10 cellular contexts compared by ENCODE assay signal in the genomic region with DNA sequence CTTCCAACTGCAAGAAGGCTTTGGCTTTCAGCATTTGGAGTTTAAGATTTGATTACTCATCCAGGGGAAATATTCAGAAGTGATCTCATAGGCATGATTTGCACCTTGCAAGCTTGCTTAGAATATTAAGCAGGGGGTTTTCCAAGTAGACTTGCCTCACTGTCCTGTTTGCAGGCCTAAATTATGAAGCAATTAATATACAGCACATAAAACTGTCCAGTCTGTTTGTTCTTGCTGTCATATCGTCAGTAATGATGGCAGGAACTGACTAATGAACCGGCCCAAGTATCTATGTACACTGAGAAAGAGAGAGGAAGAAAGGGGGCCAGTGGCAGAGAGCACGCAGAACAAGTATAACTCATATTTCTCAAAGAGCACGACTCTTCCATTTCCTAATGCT.
DNase-seq lines count a peak whose midpoint lies in the region; ATAC-seq, FAIRE-seq and TF ChIP-seq lines count a peak whose summit lies in the region.
"Had no signal": no experiment of that assay in that cellular context is flagged by ENCODE, and none has a peak within 500 bp of the region (broad histone marks: within the 10 kb centered on the region; RNA-seq: fewer than 3 reads in every experiment).

No MANE protein-coding gene starts in this region.

- H4K20me1 ChIP-seq in K562 (replicated peaks; ENCODE audit: control insufficient read depth, insufficient read depth, low read length): no peaks in the 10 kb centered on the region

- H3K27ac Mint-ChIP-seq in mesothelial cell of epicardium: peak overlapping the region; percentile 93

- H3K4me3 ChIP-seq in AG10803 (ENCODE audit: low read length): no peak overlapping the region
- H3K4me3 ChIP-seq in K562: no peak overlapping the region

- DNase-seq in AG10803 (ENCODE audit: low read depth) (peak; percentile 70), M059J (ENCODE audit: low read depth) (peak; percentile 92), K562 (ENCODE audit: extremely low read depth in 1 of 4, low spot score in 3 of 4) (no peak), mesothelial cell of epicardium (ENCODE audit: low spot score in 2 of 2, unreplicated experiment in 2 of 2) (no peak), Right ventricle myocardium inferior (ENCODE audit: missing footprints) (no peak), cerebellum (ENCODE audit: low spot score) (no peak), NCI-H2196 treated with DMSO at 0.1 percent for 48 hours (lab: John Stamatoyannopoulos, UW; ENCODE audit: unreplicated experiment) (no peak), hepatic stellate cell (ENCODE audit: low spot score) (no peak)
- DNase-seq: NCI-H2227 treated with DMSO at 0.1 percent for 48 hours had no signal

- in situ Hi-C loops in K562 (cut with MboI): no loop called here

- peaks cover 6 to 8% of the 10 kb centered on the region in 2 experiments; a peak in 4 of 5 replicates for H3K27me3 ChIP-seq in K562 (ENCODE audit: control insufficient read depth in 2 of 2, insufficient read depth in 2 of 2, low read length in 2 of 2)

- H3K4me3 Mint-ChIP-seq in mesothelial cell of epicardium: peak overlapping the region; percentile 0

- no peak for TF ChIP-seq EP300 in K562 (IDR thresholded peaks at IDR 0.05; ENCODE audit: low read length)

- H3K9me3 Mint-ChIP-seq in mesothelial cell of epicardium: no peaks in the 10 kb centered on the region

- no peaks in the 10 kb centered on the region for H3K36me3 Mint-ChIP-seq in mesothelial cell of epicardium

- BruUV-seq in K562 (replicated peaks; lab: Mats Ljungman, UMichigan): no TSS peak

- H3K9me1 ChIP-seq in K562 (ENCODE audit: control insufficient read depth, insufficient read depth, low read length): no peaks in the 10 kb centered on the region

- no peak for TF ChIP-seq RAD21 in K562 (CRISPR knock-in tag; conservative IDR thresholded peaks at IDR 0.05 in 1 of 2, IDR thresholded peaks at IDR 0.05 in 1 of 2)

- 4% methylated on average over 4 of the region's 4 CpGs for WGBS in K562 (ENCODE audit: insufficient coverage, low coverage, missing lambda C conversion rate)

- no peak for TF ChIP-seq POLR2A in K562 (conservative IDR thresholded peaks at IDR 0.05)

- no peak for TF ChIP-seq CTCF in AG10803 (conservative IDR thresholded peaks at IDR 0.05; ENCODE audit: low read length)
- TF ChIP-seq CTCF in K562 (IDR thresholded peaks at IDR 0.05 in 2 of 3, conservative IDR thresholded peaks at IDR 0.05 in 1 of 3; ENCODE audit: insufficient read depth in 2 of 3, low read depth in 1 of 3, low read length in 3 of 3): no peak
- TF ChIP-seq CTCF in mesothelial cell of epicardium (IDR thresholded peaks at IDR 0.05; ENCODE audit: unreplicated experiment): no peak

- ATAC-seq in K562 (no peak), Right ventricle myocardium inferior (no peak)

- H3K9me3 ChIP-seq in K562 (replicated peaks; ENCODE audit: control insufficient read depth, insufficient read depth, low read depth, low read length): no peaks in the 10 kb centered on the region

- no peaks in the 10 kb centered on the region for H3K79me2 ChIP-seq in K562 (ENCODE audit: control insufficient read depth, insufficient read depth, low read length)

- intact Hi-C loops in K562 (cut with micrococcal nuclease): no loop called here
- intact Hi-C loops in Right ventricle myocardium inferior (cut with DNase I): no loop called here

- H3K27me3 Mint-ChIP-seq in mesothelial cell of epicardium (ENCODE audit: low read depth): peaks cover 24% of the 10 kb centered on the region

- H3K36me3 ChIP-seq in K562 (ENCODE audit: control insufficient read depth, insufficient read depth, low read length): no peaks in the 10 kb centered on the region

- H3K4me2 ChIP-seq in K562 (ENCODE audit: insufficient read depth, low read length): no peak overlapping the region

- no peak for FAIRE-seq in K562 (lab: Jason Lieb, UNC)
- FAIRE-seq: colon had no signal

- no peak overlapping the region for H3K9ac ChIP-seq in K562 (ENCODE audit: insufficient read depth in 1 of 2, low read depth in 2 of 2, low read length in 2 of 2)

- POLR2A ChIA-PET in K562 (lab: Yijun Ruan, JAX): no interaction called here

- no peaks in the 10 kb centered on the region for H3K4me1 ChIP-seq in K562 (replicated peaks in 1 of 2; ENCODE audit: control insufficient read depth in 2 of 2, insufficient read depth in 2 of 2, low read length in 2 of 2)

- CTCF ChIA-PET in K562 (lab: Yijun Ruan, JAX; ENCODE audit: low intra/inter-chr PET ratio): no interaction called here

- H3K4me1 Mint-ChIP-seq in mesothelial cell of epicardium: peaks cover 67% of the 10 kb centered on the region

- H3K27ac ChIP-seq in K562 (ENCODE audit: extremely low read depth, low read depth, low read length): no peak overlapping the region

- no peak overlapping the region for H2AFZ ChIP-seq in K562 (ENCODE audit: low read depth, low read length)

TF ChIP-seq in K562, 482 proteins besides CTCF, POLR2A, EP300 and RAD21:
- no peak for TF ChIP-seq ZNF143 (CRISPR knock-in tag; IDR thresholded peaks at IDR 0.05)
- no peak for TF ChIP-seq ZFP1 (CRISPR knock-in tag; IDR thresholded peaks at IDR 0.05)
- TF ChIP-seq, protein P1, sequence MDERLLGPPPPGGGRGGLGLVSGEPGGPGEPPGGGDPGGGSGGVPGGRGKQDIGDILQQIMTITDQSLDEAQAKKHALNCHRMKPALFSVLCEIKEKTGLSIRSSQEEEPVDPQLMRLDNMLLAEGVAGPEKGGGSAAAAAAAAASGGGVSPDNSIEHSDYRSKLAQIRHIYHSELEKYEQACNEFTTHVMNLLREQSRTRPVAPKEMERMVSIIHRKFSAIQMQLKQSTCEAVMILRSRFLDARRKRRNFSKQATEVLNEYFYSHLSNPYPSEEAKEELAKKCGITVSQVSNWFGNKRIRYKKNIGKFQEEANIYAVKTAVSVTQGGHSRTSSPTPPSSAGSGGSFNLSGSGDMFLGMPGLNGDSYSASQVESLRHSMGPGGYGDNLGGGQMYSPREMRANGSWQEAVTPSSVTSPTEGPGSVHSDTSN (CRISPR knock-in tag; IDR thresholded peaks at IDR 0.05; ENCODE audit: low read depth): no peak
- TF ChIP-seq, protein P1 (tag; conservative IDR thresholded peaks at IDR 0.05; ENCODE audit: low read depth): peak; percentile 69
- peak; percentile 33 for TF ChIP-seq MEIS2 (IDR thresholded peaks at IDR 0.05; ENCODE audit: partially characterized antibody)

Comparison
In these comparisons a context has a peak if more than half of its experiments do, and no peak if none do; other contexts are left out.
1. DNase-seq: peak in AG10803 (single experiment) and M059J (single experiment); none in K562 (0 of 4), mesothelial cell of epicardium (0 of 2), Right ventricle myocardium inferior (single experiment), cerebellum (single experiment), NCI-H2196 treated with DMSO at 0.1 percent for 48 hours (single experiment) and hepatic stellate cell (single experiment).